In the genomic region with DNA sequence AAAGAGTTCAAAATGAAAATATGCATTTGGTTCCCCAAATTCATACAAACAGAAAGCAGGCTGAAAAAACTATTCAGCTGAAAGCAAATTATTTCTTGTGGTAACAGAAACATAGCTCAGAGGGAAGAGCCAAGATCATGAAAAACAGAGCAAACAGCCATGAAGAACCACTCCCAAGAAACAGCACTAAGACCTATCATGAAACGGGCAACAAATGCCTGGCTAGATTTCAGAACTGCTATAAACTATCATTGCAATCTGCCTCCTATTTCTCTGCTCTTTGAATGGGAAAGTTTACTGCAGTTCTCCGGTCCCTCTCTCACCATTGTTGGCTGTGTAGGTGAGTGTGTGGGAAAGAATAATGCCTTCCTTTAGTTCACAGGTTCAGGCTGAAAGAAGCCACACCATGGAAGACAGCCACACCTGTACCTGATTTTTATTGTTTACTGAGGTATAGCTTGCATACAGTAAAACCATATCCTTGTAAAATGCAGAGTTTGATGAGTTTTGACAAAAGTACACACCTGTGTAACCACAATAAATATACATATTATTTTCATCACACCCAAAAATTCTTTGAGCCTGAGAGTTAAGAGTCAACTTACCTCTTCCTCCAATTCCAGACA, we compare ENCODE assay signal across 27 cellular contexts.
"Had no signal": no experiment of that assay in that cellular context is flagged by ENCODE, and none has a peak within 500 bp of the region (broad histone marks: within the 10 kb centered on the region; RNA-seq: fewer than 3 reads in every experiment).

No MANE protein-coding gene starts in this region.

- H3K9me3 ChIP-seq: esophagus squamous epithelium, gastrocnemius medialis, ovary, right lobe of liver, thoracic aorta, tibial nerve, upper lobe of right lung, vagina had no signal

- H3K36me3 ChIP-seq: esophagus squamous epithelium, ovary, right lobe of liver, thoracic aorta, upper lobe of right lung, vagina had no signal

- H3K4me3 ChIP-seq: esophagus squamous epithelium, gastrocnemius medialis, lung, ovary, right lobe of liver, thoracic aorta, tibial nerve, upper lobe of right lung, vagina had no signal

- ATAC-seq: gastrocnemius medialis; left lobe of liver; naive thymus-derived CD4-positive, alpha-beta T cell; right lobe of liver; stimulated activated naive B cell treated with anti-CD40 and anti-IgM and Interleukin-4, amounts not matched to agents 10 μg/mL and 1 μg/mL and 100 μg/mL, for 72 hours; upper lobe of right lung had no signal

- H3K27ac ChIP-seq: esophagus squamous epithelium, gastrocnemius medialis, right lobe of liver, thoracic aorta, tibial nerve, upper lobe of right lung, vagina had no signal

- H3K9me3 Mint-ChIP-seq: dendritic cell treated with granulocyte-macrophage colony-stimulating factor and Interleukin-4, amounts not matched to agents 40 ng/mL and 50 ng/mL, for 4 days; stimulated activated naive CD8-positive, alpha-beta T cell treated with anti-CD3 and anti-CD28 coated beads, Interleukin-15, Interleukin-2, amounts not matched to agents 100 ng/mL and 50 ng/mL, for 24 hours had no signal

- DNase-seq: cerebellar nuclear complex; effector CD8-positive, alpha-beta T cell; erythroblast; esophagus squamous epithelium; foreskin fibroblast; gastrocnemius medialis; head of caudate nucleus; naive thymus-derived CD4-positive, alpha-beta T cell; nucleus accumbens; ovary; right lobe of liver; small intestine; stimulated activated CD4-positive, alpha-beta T cell treated with anti-CD3 and anti-CD28 coated beads, Interleukin-15, amount 100 ng/mL, for 24 hours; stimulated activated CD4-positive, alpha-beta T cell treated with anti-CD3 and anti-CD28 coated beads, Interleukin-2, amount 100 ng/mL, for 48 hours; stimulated activated naive B cell treated with anti-CD40 and anti-IgM and Interleukin-4, amounts not matched to agents 10 μg/mL and 1 μg/mL and 100 μg/mL, for 72 hours; upper lobe of right lung had no signal

- FAIRE-seq: endothelial cell of umbilical vein, keratinocyte, small intestine had no signal

- H3K4me1 Mint-ChIP-seq: nephron had no signal

- H3K27ac Mint-ChIP-seq: dendritic cell treated with granulocyte-macrophage colony-stimulating factor and Interleukin-4, amounts not matched to agents 40 ng/mL and 50 ng/mL, for 4 days; memory B cell; naive thymus-derived CD4-positive, alpha-beta T cell; nephron; stimulated activated naive B cell treated with anti-CD40 and anti-IgM and Interleukin-4, amounts not matched to agents 10 μg/mL and 1 μg/mL and 100 μg/mL, for 72 hours; stimulated activated naive CD8-positive, alpha-beta T cell treated with anti-CD3 and anti-CD28 coated beads, Interleukin-15, Interleukin-2, amounts not matched to agents 100 ng/mL and 50 ng/mL, for 24 hours had no signal

- H3K27me3 ChIP-seq: esophagus squamous epithelium, gastrocnemius medialis, ovary, right lobe of liver, tibial nerve, upper lobe of right lung, vagina had no signal

- H3K4me3 Mint-ChIP-seq: dendritic cell treated with granulocyte-macrophage colony-stimulating factor and Interleukin-4, amounts not matched to agents 40 ng/mL and 50 ng/mL, for 4 days; memory B cell; naive thymus-derived CD4-positive, alpha-beta T cell; nephron; stimulated activated naive B cell treated with anti-CD40 and anti-IgM and Interleukin-4, amounts not matched to agents 10 μg/mL and 1 μg/mL and 100 μg/mL, for 72 hours; stimulated activated naive CD8-positive, alpha-beta T cell treated with anti-CD3 and anti-CD28 coated beads, Interleukin-15, Interleukin-2, amounts not matched to agents 100 ng/mL and 50 ng/mL, for 24 hours had no signal

- H3K27me3 Mint-ChIP-seq: memory B cell; stimulated activated naive B cell treated with anti-CD40 and anti-IgM and Interleukin-4, amounts not matched to agents 10 μg/mL and 1 μg/mL and 100 μg/mL, for 72 hours; stimulated activated naive CD8-positive, alpha-beta T cell treated with anti-CD3 and anti-CD28 coated beads, Interleukin-15, Interleukin-2, amounts not matched to agents 100 ng/mL and 50 ng/mL, for 24 hours had no signal

- H3K4me1 ChIP-seq: esophagus squamous epithelium, gastrocnemius medialis, right lobe of liver, tibial nerve, upper lobe of right lung had no signal
